ENCODE assay signal across 1 cellular context in genomic region chr11:69073445-69073844, GRCh38.
TF ChIP-seq lines count a peak whose summit lies in the region.

No MANE protein-coding gene starts in this region.

TF ChIP-seq in GM23338, 12 proteins besides CTCF, POLR2A, EP300 and RAD21 (continued from another document):
- no peak for TF ChIP-seq ZNF462 (CRISPR knock-in tag; IDR thresholded peaks at IDR 0.05)
- TF ChIP-seq EZH2phosphoT487 (IDR thresholded peaks at IDR 0.05; ENCODE audit: unreplicated experiment) = no peak
- TF ChIP-seq STAT1 (IDR thresholded peaks at IDR 0.05; ENCODE audit: unreplicated experiment) = no peak
- TF ChIP-seq ZNF114 (CRISPR knock-in tag; IDR thresholded peaks at IDR 0.05) = no peak
- TF ChIP-seq JUNB (IDR thresholded peaks at IDR 0.05; ENCODE audit: unreplicated experiment) = no peak
- no peak for TF ChIP-seq ETS1 (IDR thresholded peaks at IDR 0.05)
- no peak for TF ChIP-seq EZH2 (IDR thresholded peaks at IDR 0.05; ENCODE audit: low read depth, unreplicated experiment)
- TF ChIP-seq POLR2AphosphoS5 (IDR thresholded peaks at IDR 0.05; ENCODE audit: low read depth) = no peak
- TF ChIP-seq NANOG (IDR thresholded peaks at IDR 0.05; ENCODE audit: borderline replicate concordance) = no peak
- TF ChIP-seq REST (IDR thresholded peaks at IDR 0.05; ENCODE audit: unreplicated experiment) = no peak
- no peak for TF ChIP-seq ZNF331 (CRISPR knock-in tag; IDR thresholded peaks at IDR 0.05; ENCODE audit: low read depth)
TF ChIP-seq in GM23338: peak in this region for 0.
